ENCODE assay signal across 21 cellular contexts in genomic region chr6:45730232-45730631, GRCh38.
"Had no signal": no experiment of that assay in that cellular context is flagged by ENCODE, and none has a peak within 500 bp of the region (broad histone marks: within the 10 kb centered on the region; RNA-seq: fewer than 3 reads in every experiment).

No MANE protein-coding gene starts in this region.

- H3K36me3 ChIP-seq: SJCRH30 had no signal

- H3K4me3 ChIP-seq: SJCRH30 had no signal

- H3K27me3 ChIP-seq: SJCRH30 had no signal

- DNase-seq: IMR-90, Karpas-422, KG1, MM.1S, NCI-H1092 treated with DMSO at 0.1 percent for 48 hours, NCI-H1436, NCI-H187, NCI-H2029, NCI-H2081 treated with DMSO at 0.1 percent for 48 hours, NCI-H2171, NCI-H226, NCI-H446, NCI-H510A, NCI-H524 treated with DMSO at 0.1 percent for 48 hours, NCI-H69, NCI-H774, RPMI8226, SHP77 treated with DMSO at 0.1 percent for 48 hours, SJCRH30 had no signal

- H3K9me3 ChIP-seq: SJCRH30 had no signal

- ATAC-seq: HepG2, SK-N-SH treated with all-trans-retinoic acid at 6 μM for 48 hours had no signal

- H3K27ac ChIP-seq: SJCRH30 had no signal
